Comparison of ENCODE assay signal across 8 cellular contexts in the genomic region with DNA sequence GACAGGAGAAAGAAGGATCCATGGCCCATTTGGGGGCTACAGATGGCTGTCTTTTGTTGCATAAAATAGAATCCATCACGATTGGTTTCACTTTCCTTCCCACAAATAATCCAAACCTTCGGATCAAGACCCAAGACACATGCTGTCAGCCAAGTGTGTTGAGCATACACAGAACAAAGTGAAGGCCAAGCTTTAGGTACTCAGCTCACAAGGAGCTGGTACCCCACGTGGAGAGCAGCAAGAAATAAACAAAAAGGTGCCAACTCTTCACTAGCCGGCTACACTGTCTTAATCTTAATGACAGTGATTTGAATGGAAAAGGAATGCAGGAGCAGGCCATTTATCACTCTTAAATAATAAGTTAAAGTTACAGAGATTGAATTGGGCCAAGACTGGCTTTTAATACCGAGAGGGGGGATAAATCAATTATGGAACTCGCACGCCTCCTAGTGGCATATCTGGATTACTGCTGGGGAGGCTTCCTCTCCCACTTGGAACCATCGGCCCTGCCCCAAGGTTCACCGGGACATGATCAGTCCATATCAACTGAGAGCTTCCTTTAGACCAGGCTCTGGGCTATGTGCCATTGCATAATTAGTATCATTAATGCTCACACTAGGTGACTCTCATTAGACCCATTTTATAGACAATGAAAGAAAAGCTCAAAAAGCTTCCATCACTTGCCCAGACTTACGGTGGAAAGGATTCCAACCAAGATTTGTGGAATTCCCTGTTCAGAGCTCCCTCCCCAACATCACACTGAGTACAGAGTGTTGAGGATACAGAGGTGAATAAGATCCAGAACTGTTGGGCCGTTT.
DNase-seq lines count a peak whose midpoint lies in the region; ATAC-seq and TF ChIP-seq lines count a peak whose summit lies in the region.

No MANE protein-coding gene starts in this region.

- peak; percentile 85 for TF ChIP-seq CTCF in cardiac muscle cell (IDR thresholded peaks at IDR 0.05; ENCODE audit: low read depth, low read length)

- no peaks in the 10 kb centered on the region for H3K36me3 ChIP-seq in cardiac muscle cell

- ATAC-seq in HG02798 (IDR thresholded peaks at IDR 0.05; ENCODE audit: poor library complexity, unreplicated experiment) (peak; percentile 73), HG02571 (IDR thresholded peaks at IDR 0.05; ENCODE audit: unreplicated experiment) (no peak)

- no peaks in the 10 kb centered on the region for H3K9me3 ChIP-seq in cardiac muscle cell (ENCODE audit: low read depth)

- no peak overlapping the region for H3K4me3 ChIP-seq in cardiac muscle cell

- peak; percentile 15 for DNase-seq in NCI-H2171 treated with DMSO at 0.1 percent for 48 hours (lab: John Stamatoyannopoulos, UW)
- no peak for DNase-seq in NCI-H2171 (lab: John Stamatoyannopoulos, UW)
- DNase-seq in NCI-H526 treated with DMSO at 0.1 percent for 48 hours (lab: John Stamatoyannopoulos, UW) = peak; percentile 38
- DNase-seq in activated T-cell treated with anti-CD3 and anti-CD28 coated beads, Interleukin-2, amount 50 U/mL, for 48 hours = peak; percentile 45 to 48
- peak; percentile 69 to 73 for DNase-seq in cardiac muscle cell (ENCODE audit: low read depth in 1 of 2, low spot score in 1 of 2)
- peak; percentile 1 for DNase-seq in pulmonary artery endothelial cell (ENCODE audit: low read depth, low spot score)

- H3K4me1 ChIP-seq in cardiac muscle cell (ENCODE audit: low read depth) = no peaks in the 10 kb centered on the region

- no peaks in the 10 kb centered on the region for H3K27me3 ChIP-seq in cardiac muscle cell

- H3K27ac ChIP-seq in cardiac muscle cell = no peak overlapping the region
